Comparison of ENCODE assay signal across 23 cellular contexts in the genomic region with DNA sequence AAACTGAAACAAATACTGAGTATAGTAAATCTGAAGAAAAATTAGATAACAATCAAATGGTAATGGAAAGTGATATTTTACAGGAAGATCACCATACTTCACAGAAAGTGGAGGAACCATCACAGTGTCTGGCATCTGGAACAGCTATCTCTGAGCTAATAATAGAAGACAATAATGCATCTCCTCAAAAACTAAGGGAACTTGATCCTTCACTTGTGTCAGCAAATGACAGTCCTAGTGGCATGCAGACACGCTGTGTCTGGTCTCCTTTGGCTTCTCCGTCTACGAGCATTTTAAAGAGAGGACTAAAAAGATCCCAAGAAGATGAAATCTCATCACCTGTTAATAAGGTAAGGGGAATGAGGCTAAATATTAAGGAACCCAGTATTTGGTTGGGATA. TPM values are rescaled to one million over a fixed set of nuclear protein-coding genes. Genes with fewer than 3 reads are reported as not detected.
A peak's percentile ranks its signal among the peaks of the same experiment; 100 is the strongest.
DNase-seq lines count a peak whose midpoint lies in the region; ATAC-seq and TF ChIP-seq lines count a peak whose summit lies in the region.
"Had no signal": no experiment of that assay in that cellular context is flagged by ENCODE, and none has a peak within 500 bp of the region (broad histone marks: within the 10 kb centered on the region; RNA-seq: fewer than 3 reads in every experiment).

No MANE protein-coding gene starts in this region.

- peak overlapping the region; percentile 15 for H3K27ac Mint-ChIP-seq in activated T-cell treated with anti-CD3 and anti-CD28 coated beads, Interleukin-2, amount 50 U/mL, for 72 hours
- H3K27ac Mint-ChIP-seq in endothelial cell (ENCODE audit: unreplicated experiment) (no peak overlapping the region), chondrocyte (ENCODE audit: unreplicated experiment) (no peak overlapping the region)
- H3K27ac Mint-ChIP-seq: B cell; CD8-positive, alpha-beta T cell had no signal

- H3K4me3 Mint-ChIP-seq in activated T-cell treated with anti-CD3 and anti-CD28 coated beads, Interleukin-2, amount 50 U/mL, for 72 hours = no peak overlapping the region
- H3K4me3 Mint-ChIP-seq in endothelial cell (ENCODE audit: unreplicated experiment) = peak overlapping the region; percentile 1
- no peak overlapping the region for H3K4me3 Mint-ChIP-seq in chondrocyte (ENCODE audit: unreplicated experiment)
- H3K4me3 Mint-ChIP-seq: B cell; CD4-positive, CD25-positive, alpha-beta regulatory T cell; CD8-positive, alpha-beta T cell had no signal

- ATAC-seq in activated T-cell treated with anti-CD3 and anti-CD28 coated beads, Interleukin-2, amount 50 U/mL, for 72 hours (replicated peaks in 1 of 2) = no peak
- peak; percentile 24 to 58 for ATAC-seq in gastrocnemius medialis
- ATAC-seq: CD8-positive, alpha-beta T cell; GM12878 had no signal

- intact Hi-C loops in gastrocnemius medialis (cut with DNase I; ENCODE audit: low total_unique reads) (no loop called here), uterus (cut with DNase I; ENCODE audit: low total_unique reads) (no loop called here)

- no peaks in the 10 kb centered on the region for H3K9me3 Mint-ChIP-seq in activated T-cell treated with anti-CD3 and anti-CD28 coated beads, Interleukin-2, amount 50 U/mL, for 72 hours
- H3K9me3 Mint-ChIP-seq in endothelial cell (ENCODE audit: unreplicated experiment) (no peaks in the 10 kb centered on the region), chondrocyte (ENCODE audit: low read depth) (peaks cover under 1% of the 10 kb centered on the region)
- H3K9me3 Mint-ChIP-seq: CD4-positive, CD25-positive, alpha-beta regulatory T cell; CD8-positive, alpha-beta T cell had no signal

- H3K27me3 ChIP-seq in gastrocnemius medialis (no peaks in the 10 kb centered on the region), uterus (no peaks in the 10 kb centered on the region)
- H3K27me3 ChIP-seq: BLaER1 had no signal

- H3K27ac ChIP-seq in gastrocnemius medialis (peak overlapping the region in 3 of 4 donors; percentile 19 to 42 (median 23)), uterus (no peak overlapping the region)
- H3K27ac ChIP-seq: 22Rv1, BLaER1, C4-2B, GM23248 had no signal

- in situ Hi-C loops in gastrocnemius medialis (cut with MboI; ENCODE audit: low sequenced_read_pairs in 4 of 4) = no loop called here

- H3K27me3 Mint-ChIP-seq in activated T-cell treated with anti-CD3 and anti-CD28 coated beads, Interleukin-2, amount 50 U/mL, for 72 hours (ENCODE audit: low read depth) = no peaks in the 10 kb centered on the region
- no peaks in the 10 kb centered on the region for H3K27me3 Mint-ChIP-seq in endothelial cell (ENCODE audit: unreplicated experiment)
- H3K27me3 Mint-ChIP-seq in chondrocyte (ENCODE audit: low read depth) = no peaks in the 10 kb centered on the region
- H3K27me3 Mint-ChIP-seq: B cell; CD4-positive, CD25-positive, alpha-beta regulatory T cell had no signal

- H3K4me1 Mint-ChIP-seq in activated T-cell treated with anti-CD3 and anti-CD28 coated beads, Interleukin-2, amount 50 U/mL, for 72 hours (ENCODE audit: low read depth) = peaks cover 7% of the 10 kb centered on the region
- H3K4me1 Mint-ChIP-seq in endothelial cell (ENCODE audit: unreplicated experiment) = no peaks in the 10 kb centered on the region
- peaks cover 2% of the 10 kb centered on the region for H3K4me1 Mint-ChIP-seq in chondrocyte (ENCODE audit: low read depth)
- H3K4me1 Mint-ChIP-seq: B cell had no signal

- TF ChIP-seq POLR2A in gastrocnemius medialis (IDR thresholded peaks at IDR 0.05) (no peak), uterus (IDR thresholded peaks at IDR 0.05) (no peak)

- H3K4me1 ChIP-seq in gastrocnemius medialis (peaks cover 9 to 10% of the 10 kb centered on the region in 2 donors), uterus (no peaks in the 10 kb centered on the region)
- H3K4me1 ChIP-seq: BLaER1, Caco-2 had no signal

- H3K36me3 ChIP-seq in gastrocnemius medialis (peaks cover 0 to 54% of the 10 kb centered on the region in 2 donors), uterus (no peaks in the 10 kb centered on the region)

- peaks cover 21 to 68% of the 10 kb centered on the region in 2 donors for H3K36me3 Mint-ChIP-seq in activated T-cell treated with anti-CD3 and anti-CD28 coated beads, Interleukin-2, amount 50 U/mL, for 72 hours (ENCODE audit: insufficient read depth in 2 of 2)
- peaks cover 42% of the 10 kb centered on the region for H3K36me3 Mint-ChIP-seq in endothelial cell (ENCODE audit: low read depth, unreplicated experiment)
- peaks cover 56% of the 10 kb centered on the region for H3K36me3 Mint-ChIP-seq in chondrocyte (ENCODE audit: low read depth)

- DNase-seq in activated T-cell treated with anti-CD3 and anti-CD28 coated beads, Interleukin-2, amount 50 U/mL, for 72 hours = no peak
- DNase-seq in activated T-cell treated with anti-CD3 and anti-CD28 coated beads, Interleukin-2, amount 50 U/mL, for 1 hour = no peak
- DNase-seq in endothelial cell (ENCODE audit: low spot score) = no peak
- no peak for DNase-seq in gastrocnemius medialis
- DNase-seq in cerebellum (ENCODE audit: low spot score) = no peak
- no peak for DNase-seq in activated T-cell treated with anti-CD3 and anti-CD28 coated beads, Interleukin-2, amount 50 U/mL, for 48 hours
- no peak for DNase-seq in chondrocyte (ENCODE audit: low spot score)
- DNase-seq in uterus = no peak
- DNase-seq: Caco-2; CD4-positive, CD25-positive, alpha-beta regulatory T cell; CD8-positive, alpha-beta T cell; DMS 273 treated with DMSO at 0.1 percent for 48 hours; DMS79; EL; GDM1; GM23248; H7; HCEC 1CT had no signal

- no peak overlapping the region for H3K4me3 ChIP-seq in gastrocnemius medialis
- no peak overlapping the region for H3K4me3 ChIP-seq in uterus
- H3K4me3 ChIP-seq: BLaER1, GM12878, GM23248 had no signal

- H3K9me3 ChIP-seq in gastrocnemius medialis (no peaks in the 10 kb centered on the region), uterus (no peaks in the 10 kb centered on the region)
- H3K9me3 ChIP-seq: Caco-2 had no signal

- TF ChIP-seq CTCF in endothelial cell (IDR thresholded peaks at IDR 0.05; ENCODE audit: unreplicated experiment) (no peak), gastrocnemius medialis (IDR thresholded peaks at IDR 0.05 in 4 of 5, conservative IDR thresholded peaks at IDR 0.05 in 1 of 5) (no peak), chondrocyte (IDR thresholded peaks at IDR 0.05) (no peak), uterus (IDR thresholded peaks at IDR 0.05) (no peak)

RNA-seq across cellular contexts. Expression of gene RIF1, which starts 56.1 kb away (rescaled TPM):
- total RNA-seq in activated T-cell treated with anti-CD3 and anti-CD28 coated beads, Interleukin-2, amount 50 U/mL, for 72 hours = 10 to 100 TPM; 50.4 to 58.3 TPM
- 40.7 TPM for total RNA-seq in endothelial cell (ENCODE audit: unreplicated experiment)
- total RNA-seq in gastrocnemius medialis = 10 to 100 TPM; 22.6 to 28.7 (median 25.7) TPM
- total RNA-seq in cerebellum = 79.7 TPM
- total RNA-seq in chondrocyte = 33.5 to 37.8 TPM (median 33.7 TPM) in 3 replicates
- total RNA-seq in uterus = 10 to 100 TPM; 19.0 to 99.6 (median 56.3) TPM

Comparison
In these comparisons a context has a peak if more than half of its experiments do, and no peak if none do; other contexts are left out.
1. ATAC-seq: peak in gastrocnemius medialis (2 of 2); none in activated T-cell treated with anti-CD3 and anti-CD28 coated beads, Interleukin-2, amount 50 U/mL, for 72 hours (0 of 2).
2. H3K27ac ChIP-seq: peak in gastrocnemius medialis (3 of 4); none in uterus (0 of 2).